26 cellular contexts compared by ENCODE assay signal in the genomic region with DNA sequence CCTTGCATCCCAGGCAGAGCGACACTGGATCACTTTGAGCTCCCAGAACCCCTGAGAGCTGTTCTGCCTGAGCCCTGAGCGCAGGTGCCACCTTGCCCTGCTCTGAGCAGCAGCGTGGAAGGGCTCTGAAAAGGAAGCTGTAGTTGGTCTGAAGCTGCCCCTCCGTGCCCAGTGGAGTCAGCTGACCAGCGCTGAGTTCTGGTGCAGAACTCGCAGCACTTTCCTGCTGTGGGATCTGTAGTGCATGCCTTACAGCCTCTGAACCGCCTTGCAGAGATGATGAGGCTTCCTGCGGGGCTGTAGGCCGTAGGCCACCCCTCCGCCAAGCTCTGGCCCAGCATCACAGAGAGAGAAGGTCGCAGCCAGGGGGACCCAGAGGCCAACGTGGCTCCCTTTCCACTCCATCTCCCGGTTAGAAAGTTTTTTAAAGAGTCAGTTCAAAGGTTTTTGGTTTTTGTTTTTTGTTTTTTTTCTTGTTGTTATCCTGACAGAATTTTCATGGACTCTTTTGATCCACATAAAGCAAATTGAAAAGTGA.
A peak's percentile ranks its signal among the peaks of the same experiment; 100 is the strongest.
DNase-seq lines count a peak whose midpoint lies in the region; ATAC-seq, FAIRE-seq and TF ChIP-seq lines count a peak whose summit lies in the region.
"Had no signal": no experiment of that assay in that cellular context is flagged by ENCODE, and none has a peak within 500 bp of the region (broad histone marks: within the 10 kb centered on the region; RNA-seq: fewer than 3 reads in every experiment).

No MANE protein-coding gene starts in this region.

- H3K18ac ChIP-seq in H1 (ENCODE audit: extremely low read depth, low read length) (no peak overlapping the region), neuronal stem cell (ENCODE audit: low read length) (no peak overlapping the region)

- H4K5ac ChIP-seq in H1 (ENCODE audit: insufficient read length, low read depth, low read length) = no peak overlapping the region

- H2BK15ac ChIP-seq in H1 (ENCODE audit: low read length) = no peak overlapping the region
- H2BK15ac ChIP-seq in neuronal stem cell (ENCODE audit: low read length) = no peak overlapping the region

- no peak overlapping the region for H3K27ac ChIP-seq in H1 (ENCODE audit: low read depth, low read length)
- no peak overlapping the region for H3K27ac ChIP-seq in neuronal stem cell (replicated peaks; ENCODE audit: low read length)
- no peak overlapping the region for H3K27ac ChIP-seq in coronary artery
- no peak overlapping the region for H3K27ac ChIP-seq in testis
- H3K27ac ChIP-seq in esophagus muscularis mucosa (replicated peaks in 1 of 4) = no peak overlapping the region
- H3K27ac ChIP-seq: PC-9, SJSA1 had no signal

- H3K4me2 ChIP-seq in H1 (ENCODE audit: insufficient read depth in 1 of 2, low read depth in 2 of 2, low read length in 2 of 2) (no peak overlapping the region), neuronal stem cell (ENCODE audit: insufficient read depth, low read length, poor library complexity, severe bottlenecking) (no peak overlapping the region)
- H3K4me2 ChIP-seq: PC-9 had no signal

- H4K8ac ChIP-seq in H1 (ENCODE audit: extremely low read depth, insufficient read depth, low read length) = no peak overlapping the region
- H4K8ac ChIP-seq in neuronal stem cell (ENCODE audit: low read depth, low read length) = no peak overlapping the region

- H3K4me1 ChIP-seq in H1 (replicated peaks in 1 of 4; ENCODE audit: control insufficient read depth in 3 of 4, insufficient read depth in 4 of 4, low read length in 3 of 4) (peaks cover 0 to 9% (median 5%) of the 10 kb centered on the region in 4 experiments; a peak in 3 of 7 replicates), neuronal stem cell (ENCODE audit: control insufficient read depth in 2 of 2, insufficient read depth in 1 of 2, low read depth in 1 of 2, low read length in 2 of 2) (peaks cover 0 to 3% of the 10 kb centered on the region in 2 donors), testis (no peaks in the 10 kb centered on the region), esophagus muscularis mucosa (no peaks in the 10 kb centered on the region)
- H3K4me1 ChIP-seq: BE2C, SJSA1 had no signal

- no peak overlapping the region for H3K4me3 ChIP-seq in H1 (ENCODE audit: extremely low read depth in 1 of 4, insufficient read depth in 2 of 4, low read depth in 3 of 4, low read length in 4 of 4)
- H3K4me3 ChIP-seq in neuronal stem cell (ENCODE audit: low read length in 2 of 2) = no peak overlapping the region
- no peak overlapping the region for H3K4me3 ChIP-seq in coronary artery
- no peak overlapping the region for H3K4me3 ChIP-seq in testis
- H3K4me3 ChIP-seq in esophagus muscularis mucosa = no peak overlapping the region
- H3K4me3 ChIP-seq: PC-9, SJSA1 had no signal

- no peak for FAIRE-seq in H1 (lab: Jason Lieb, UNC)
- FAIRE-seq: G401.6 had no signal

- peak; percentile 21 to 49; a peak in 3 of 4 replicates for TF ChIP-seq RAD21 in H1 (IDR thresholded peaks at IDR 0.05 in 1 of 2, conservative IDR thresholded peaks at IDR 0.05 in 1 of 2; ENCODE audit: low read depth in 2 of 2, low read length in 2 of 2)

- H2BK20ac ChIP-seq in H1 (ENCODE audit: low read length) = no peak overlapping the region

- H2BK120ac ChIP-seq in H1 (replicated peaks; ENCODE audit: low read depth, low read length) = no peak overlapping the region
- peak overlapping the region; percentile 2 for H2BK120ac ChIP-seq in neuronal stem cell (ENCODE audit: low read depth, low read length)

- 0 out of 2 replicates have a peak, but pooled peaks cover 1% of the 10 kb centered on the region for H3K23me2 ChIP-seq in H1 (ENCODE audit: low read depth, low read length)

- no peaks in the 10 kb centered on the region for H4K20me1 ChIP-seq in H1 (replicated peaks in 1 of 2; ENCODE audit: control insufficient read depth in 1 of 2, insufficient read depth in 2 of 2, low read length in 2 of 2)

- H4K91ac ChIP-seq in H1 (replicated peaks; ENCODE audit: insufficient read length, low read length) (no peak overlapping the region), neuronal stem cell (ENCODE audit: low read depth, low read length, poor library complexity) (no peak overlapping the region)

- H3K36me3 ChIP-seq in H1 (ENCODE audit: control insufficient read depth in 2 of 4, insufficient read depth in 4 of 4, low read length in 3 of 4) (no peaks in the 10 kb centered on the region), neuronal stem cell (replicated peaks in 1 of 2; ENCODE audit: control insufficient read depth in 2 of 2, insufficient read depth in 2 of 2, low read length in 2 of 2) (no peaks in the 10 kb centered on the region), testis (ENCODE audit: low read depth, missing control alignments) (no peaks in the 10 kb centered on the region), esophagus muscularis mucosa (no peaks in the 10 kb centered on the region)
- H3K36me3 ChIP-seq: BE2C, SJSA1 had no signal

- H3K79me2 ChIP-seq in H1 (ENCODE audit: control insufficient read depth in 1 of 2, insufficient read depth in 2 of 2, low read length in 2 of 2) = no peaks in the 10 kb centered on the region

- H2BK12ac ChIP-seq in H1 (ENCODE audit: low read depth, low read length) (no peak overlapping the region; the same call in 1 of the 2 replicates), neuronal stem cell (ENCODE audit: low read length) (no peak overlapping the region)

- no peak overlapping the region for H3K23ac ChIP-seq in H1 (ENCODE audit: insufficient read length)
- H3K23ac ChIP-seq in neuronal stem cell (ENCODE audit: low read depth, low read length, poor library complexity) = no peak overlapping the region

- CTCF ChIA-PET in H1 (lab: Charles Lee; ENCODE audit: partially characterized antibody) = interaction anchor here (0.7 to 3.2 kb wide), 12 partner anchors 9 to 902 kb away, joined by 3 to 16 read pairs (median 4); no protein-coding TSS in a partner anchor

- TF ChIP-seq CTCF in H1 (IDR thresholded peaks at IDR 0.05; ENCODE audit: control extremely low read depth in 1 of 3, insufficient read depth in 1 of 3, low read depth in 1 of 3, low read length in 3 of 3) (peak in 2 of 3 experiments; percentile 18 to 35; a peak in 2 of 4 replicates), coronary artery (IDR thresholded peaks at IDR 0.05) (no peak), testis (IDR thresholded peaks at IDR 0.05) (peak in 1 of 3 experiments; percentile 15), esophagus muscularis mucosa (IDR thresholded peaks at IDR 0.05) (no peak)

- H2AK5ac ChIP-seq in H1 (ENCODE audit: low read depth, low read length) = no peak overlapping the region
- no peak overlapping the region for H2AK5ac ChIP-seq in neuronal stem cell (ENCODE audit: low read depth, low read length)

- H3K4ac ChIP-seq in H1 (replicated peaks; ENCODE audit: insufficient read length, low read depth, low read length) (no peak overlapping the region), neuronal stem cell (ENCODE audit: low read length) (no peak overlapping the region)

- H3K27me3 ChIP-seq in H1 (replicated peaks in 1 of 4; ENCODE audit: control insufficient read depth in 3 of 4, extremely low read depth in 1 of 4, insufficient read depth in 3 of 4, low read length in 3 of 4) (no peaks in the 10 kb centered on the region), neuronal stem cell (ENCODE audit: control insufficient read depth in 3 of 3, insufficient read depth in 3 of 3, low read depth in 1 of 3, low read length in 3 of 3) (no peaks in the 10 kb centered on the region), testis (no peaks in the 10 kb centered on the region), esophagus muscularis mucosa (peaks cover 0 to 16% (median 0%) of the 10 kb centered on the region in 4 donors)
- H3K27me3 ChIP-seq: BE2C had no signal

- H3K79me1 ChIP-seq in H1 (ENCODE audit: low read depth, low read length) (no peaks in the 10 kb centered on the region), neuronal stem cell (ENCODE audit: low read depth, low read length) (no peaks in the 10 kb centered on the region)

- H2BK5ac ChIP-seq in H1 (ENCODE audit: low read depth, low read length) (no peak overlapping the region), neuronal stem cell (ENCODE audit: low read length) (no peak overlapping the region)

- H3K9ac ChIP-seq in H1 (replicated peaks in 1 of 4; ENCODE audit: extremely low read depth in 1 of 4, low read depth in 3 of 4, low read length in 3 of 4) = no peak overlapping the region
- H3K9ac ChIP-seq in neuronal stem cell (ENCODE audit: low read depth, low read length, poor library complexity) = no peak overlapping the region

- POLR2A ChIA-PET in H1 (lab: Charles Lee; ENCODE audit: partially characterized antibody) = no interaction called here

- H3K9me3 ChIP-seq in H1 (ENCODE audit: insufficient read depth in 2 of 2, low read depth in 1 of 2, low read length in 1 of 2) (no peaks in the 10 kb centered on the region), neuronal stem cell (replicated peaks in 1 of 2; ENCODE audit: control insufficient read depth in 2 of 2, insufficient read depth in 1 of 2, low read depth in 1 of 2, low read length in 2 of 2) (no peaks in the 10 kb centered on the region), testis (no peaks in the 10 kb centered on the region), esophagus muscularis mucosa (no peaks in the 10 kb centered on the region)
- H3K9me3 ChIP-seq: BE2C, SJSA1 had no signal

- H3K14ac ChIP-seq in H1 (ENCODE audit: insufficient read length) = no peak overlapping the region
- H3K14ac ChIP-seq in neuronal stem cell (ENCODE audit: low read length) = no peak overlapping the region

- intact Hi-C loops in testis (cut with DNase I; ENCODE audit: low total_unique reads) = no loop called here
- intact Hi-C loops in esophagus muscularis mucosa (cut with DNase I) = no loop called here

- DNase-seq in ELF-1 (ENCODE audit: low read depth, low spot score) (peak; percentile 10), NCI-H69 (lab: John Stamatoyannopoulos, UW) (peak; percentile 20), H1 (ENCODE audit: low read depth in 1 of 2, low spot score in 2 of 2) (no peak), neuronal stem cell (ENCODE audit: low spot score) (no peak), coronary artery (ENCODE audit: low spot score) (no peak), testis (no peak), esophagus muscularis mucosa (ENCODE audit: extremely low spot score) (no peak)
- DNase-seq: BE2C; CD4-positive, CD25-positive, alpha-beta regulatory T cell; DMS153; GOT3; KBM-7; MV-4-11; NCI-H1105 treated with DMSO at 0.1 percent for 48 hours; NCI-H146; NCI-H1930; NCI-H2107; NCI-H524 treated with DMSO at 0.1 percent for 48 hours; NCI-H82; NK-92 treated with Interleukin-12 subunit alpha and Interleukin-12 subunit beta, amount 100 ng/mL, for 24 hours; PC-9; Right ventricle myocardium superior; RPMI8226 had no signal

- TF ChIP-seq POLR2A in H1 (IDR thresholded peaks at IDR 0.05; ENCODE audit: control extremely low read depth in 1 of 2, low read depth in 2 of 2, low read length in 2 of 2) = no peak
- TF ChIP-seq POLR2A in testis (IDR thresholded peaks at IDR 0.05) = no peak
- TF ChIP-seq POLR2A in esophagus muscularis mucosa (IDR thresholded peaks at IDR 0.05; ENCODE audit: low read depth) = no peak

- H2AFZ ChIP-seq in H1 (ENCODE audit: low read length) (peak overlapping the region; percentile 26; the same call in 1 of the 2 replicates), neuronal stem cell (ENCODE audit: low read length) (no peak overlapping the region)
- H2AFZ ChIP-seq: PC-9 had no signal

- WGBS in H1 (ENCODE audit: extremely low coverage in 1 of 2, insufficient coverage in 1 of 2, insufficient read length in 1 of 2, insufficient replicate concordance in 2 of 2, low coverage in 1 of 2, low lambda C conversion rate in 2 of 2, missing lambda C conversion rate in 1 of 2), 2 experiments = 84% methylated on average over 12 of the region's 13 CpGs; no CpG with 5 or more reads in 1 of the 2 experiments
- no CpG with 5 or more reads among the region's 13 CpGs for WGBS in neuronal stem cell (ENCODE audit: extremely low coverage in 2 of 2, insufficient read length in 2 of 2, insufficient replicate concordance in 1 of 2), 2 donors
- 66 to 83% methylated on average over 9 to 13 of the region's 13 CpGs for WGBS in testis, 2 donors
- 75% methylated on average over 9 of the region's 13 CpGs for WGBS in esophagus muscularis mucosa

- no peak overlapping the region for H3K56ac ChIP-seq in H1 (replicated peaks; ENCODE audit: insufficient read length, low read depth, low read length)

- no peak for TF ChIP-seq EP300 in H1 (IDR thresholded peaks at IDR 0.05; ENCODE audit: borderline replicate concordance in 1 of 2, low read depth in 2 of 2, low read length in 2 of 2)
- no peak for TF ChIP-seq EP300 in esophagus muscularis mucosa (IDR thresholded peaks at IDR 0.05)

- no peak for ATAC-seq in GM18511 (IDR thresholded peaks at IDR 0.05; ENCODE audit: unreplicated experiment)

Comparison
In these comparisons a context has a peak if more than half of its experiments do, and no peak if none do; other contexts are left out.
1. DNase-seq: peak in ELF-1 (single experiment) and NCI-H69 (single experiment); none in H1 (0 of 2), neuronal stem cell (single experiment), coronary artery (single experiment), testis (single experiment) and esophagus muscularis mucosa (single experiment).
2. CTCF ChIP-seq: peak in H1 (2 of 3); none in coronary artery (single experiment) and esophagus muscularis mucosa (0 of 3).